8 cellular contexts compared by ENCODE assay signal in the genomic region with DNA sequence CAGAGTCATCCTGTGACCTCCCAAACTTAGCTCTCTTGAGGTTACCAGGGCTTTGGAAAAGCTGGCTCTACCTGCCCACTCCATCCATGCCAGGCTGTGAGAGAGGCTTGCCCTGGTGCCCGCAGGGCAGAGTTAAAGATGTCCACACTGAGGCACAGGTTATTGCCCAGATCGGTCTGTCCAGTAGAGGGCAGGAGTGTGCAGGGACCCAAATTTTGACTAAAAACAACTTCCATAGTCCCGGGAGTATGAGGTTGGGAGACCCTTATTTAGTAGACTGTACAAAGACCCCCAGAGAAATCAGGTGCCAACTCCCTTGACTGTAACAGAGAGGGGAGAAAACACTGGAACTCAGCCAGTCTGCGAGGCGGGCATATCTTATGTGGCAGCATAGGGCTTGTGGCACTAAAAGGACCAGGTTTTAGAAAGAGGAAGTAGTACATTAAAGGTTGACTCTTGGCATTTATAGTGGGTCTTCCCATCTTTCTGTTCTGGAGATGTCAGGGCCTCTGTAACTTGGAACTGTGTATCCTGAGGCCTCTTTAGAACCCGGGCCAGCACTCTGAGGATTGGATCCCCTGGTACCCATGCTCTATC. TPM values are rescaled to one million over a fixed set of nuclear protein-coding genes. Genes with fewer than 3 reads are reported as not detected.
DNase-seq lines count a peak whose midpoint lies in the region; ATAC-seq, FAIRE-seq and TF ChIP-seq lines count a peak whose summit lies in the region.

No MANE protein-coding gene starts in this region.

- H3K36me3 ChIP-seq in OCI-LY3 (replicated peaks; ENCODE audit: low read depth, low read length) (peaks cover 88% of the 10 kb centered on the region), right atrium auricular region (no peaks in the 10 kb centered on the region), neuronal stem cell (replicated peaks in 1 of 2; ENCODE audit: control insufficient read depth in 2 of 2, insufficient read depth in 2 of 2, low read length in 2 of 2) (no peaks in the 10 kb centered on the region)

- H3K9ac ChIP-seq in OCI-LY3 (ENCODE audit: low read length) (no peak overlapping the region), neuronal stem cell (ENCODE audit: low read depth, low read length, poor library complexity) (no peak overlapping the region)

- H2BK120ac ChIP-seq in neuronal stem cell (ENCODE audit: low read depth, low read length) = no peak overlapping the region

- H3K79me1 ChIP-seq in neuronal stem cell (ENCODE audit: low read depth, low read length) = no peaks in the 10 kb centered on the region

- no peak overlapping the region for H2BK5ac ChIP-seq in neuronal stem cell (ENCODE audit: low read length)

- peaks cover 4% of the 10 kb centered on the region; the same call in 1 of the 2 replicates for H4K20me1 ChIP-seq in OCI-LY3 (ENCODE audit: insufficient read depth, low read length)

- DNase-seq in activated effector memory CD4-positive, alpha-beta T cell treated with anti-CD3 and anti-CD28 coated beads, Interleukin-2, amount 50 U/mL, for 16 hours = peak; percentile 65
- DNase-seq in right atrium auricular region (ENCODE audit: low spot score) = no peak
- peak; percentile 6 for DNase-seq in stimulated activated CD8-positive, alpha-beta memory T cell treated with anti-CD3 and anti-CD28 coated beads, Interleukin-15, amount 100 ng/mL, for 24 hours (ENCODE audit: low read depth)
- DNase-seq in urothelium cell line (ENCODE audit: low spot score) = no peak
- DNase-seq in neuronal stem cell (ENCODE audit: low spot score) = no peak

- H3K4me3 ChIP-seq in OCI-LY3 (ENCODE audit: low read length) = no peak overlapping the region
- no peak overlapping the region for H3K4me3 ChIP-seq in right atrium auricular region
- no peak overlapping the region for H3K4me3 ChIP-seq in neuronal stem cell (ENCODE audit: low read length in 2 of 2)

- H3K4me1 ChIP-seq in OCI-LY3 (ENCODE audit: low read length) (peaks cover 6% of the 10 kb centered on the region), right atrium auricular region (peaks cover 0 to 19% of the 10 kb centered on the region in 2 donors), neuronal stem cell (ENCODE audit: control insufficient read depth in 2 of 2, insufficient read depth in 1 of 2, low read depth in 1 of 2, low read length in 2 of 2) (peaks cover 0 to 4% of the 10 kb centered on the region in 2 donors)

- H3K27me3 ChIP-seq in OCI-LY3 (ENCODE audit: low read depth, low read length) = no peaks in the 10 kb centered on the region
- no peaks in the 10 kb centered on the region for H3K27me3 ChIP-seq in right atrium auricular region
- peaks cover 0 to 7% (median 0%) of the 10 kb centered on the region in 3 experiments for H3K27me3 ChIP-seq in neuronal stem cell (ENCODE audit: control insufficient read depth in 3 of 3, insufficient read depth in 3 of 3, low read depth in 1 of 3, low read length in 3 of 3)

- H3K4me2 ChIP-seq in OCI-LY3 (ENCODE audit: low read length) (peak overlapping the region; percentile 31; the same call in 1 of the 2 replicates), neuronal stem cell (ENCODE audit: insufficient read depth, low read length, poor library complexity, severe bottlenecking) (no peak overlapping the region)

- H2AK5ac ChIP-seq in neuronal stem cell (ENCODE audit: low read depth, low read length) = no peak overlapping the region

- no peak for ATAC-seq in HG03469 (IDR thresholded peaks at IDR 0.05; ENCODE audit: unreplicated experiment)

- FAIRE-seq in urothelium cell line (lab: Jason Lieb, UNC) = no peak

- H3K23ac ChIP-seq in neuronal stem cell (ENCODE audit: low read depth, low read length, poor library complexity) = no peak overlapping the region

- no peak overlapping the region for H3K14ac ChIP-seq in neuronal stem cell (ENCODE audit: low read length)

- no peak overlapping the region for H4K8ac ChIP-seq in neuronal stem cell (ENCODE audit: low read depth, low read length)

- H3K27ac ChIP-seq in OCI-LY3 (ENCODE audit: low read length) (no peak overlapping the region), right atrium auricular region (peak overlapping the region; percentile 60 to 80), neuronal stem cell (replicated peaks; ENCODE audit: low read length) (no peak overlapping the region)

- H3K9me3 ChIP-seq in OCI-LY3 (ENCODE audit: insufficient read depth, low read length) (no peaks in the 10 kb centered on the region), right atrium auricular region (no peaks in the 10 kb centered on the region), neuronal stem cell (replicated peaks in 1 of 2; ENCODE audit: control insufficient read depth in 2 of 2, insufficient read depth in 1 of 2, low read depth in 1 of 2, low read length in 2 of 2) (no peaks in the 10 kb centered on the region)

- no peak overlapping the region for H3K18ac ChIP-seq in neuronal stem cell (ENCODE audit: low read length)

- no peak overlapping the region for H4K91ac ChIP-seq in neuronal stem cell (ENCODE audit: low read depth, low read length, poor library complexity)

- H2AFZ ChIP-seq in OCI-LY3 (ENCODE audit: low read depth, low read length) (no peak overlapping the region), neuronal stem cell (ENCODE audit: low read length) (no peak overlapping the region)

- H2BK12ac ChIP-seq in neuronal stem cell (ENCODE audit: low read length) = no peak overlapping the region

- no peak overlapping the region for H2BK15ac ChIP-seq in neuronal stem cell (ENCODE audit: low read length)

- H3K79me2 ChIP-seq in OCI-LY3 (ENCODE audit: low read length) = no peaks in the 10 kb centered on the region

- WGBS in neuronal stem cell (ENCODE audit: extremely low coverage in 2 of 2, insufficient read length in 2 of 2, insufficient replicate concordance in 1 of 2), 2 donors = no CpG with 5 or more reads among the region's 6 CpGs

- no peak overlapping the region for H3K4ac ChIP-seq in neuronal stem cell (ENCODE audit: low read length)

- TF ChIP-seq CTCF in GM12874 (IDR thresholded peaks at IDR 0.05; ENCODE audit: insufficient read depth, low read depth, low read length) (peak; percentile 83), OCI-LY3 (IDR thresholded peaks at IDR 0.05; ENCODE audit: low read depth, low read length) (peak; percentile 89), right atrium auricular region (IDR thresholded peaks at IDR 0.05) (peak; percentile 32 to 59)

RNA-seq across cellular contexts. Expression of a gene that starts 43.3 kb away (rescaled TPM):
- not detected for total RNA-seq in right atrium auricular region
- 0.10 TPM for polyA plus RNA-seq in neuronal stem cell (2013, experiment 1 of 2)
- 0.10 TPM for polyA plus RNA-seq in neuronal stem cell (2013, experiment 2 of 2)

RNA-seq across cellular contexts. Expression of a gene that starts 58.3 kb away (rescaled TPM):
- 1 to 10 TPM; 9.3 to 9.4 TPM for total RNA-seq in right atrium auricular region
- polyA plus RNA-seq in neuronal stem cell (2013, experiment 1 of 2) = 33.9 TPM
- polyA plus RNA-seq in neuronal stem cell (2013, experiment 2 of 2) = 36.6 TPM

Comparison
In these comparisons a context has a peak if more than half of its experiments do, and no peak if none do; other contexts are left out.
1. H3K27ac ChIP-seq: peak in right atrium auricular region (2 of 2); none in OCI-LY3 (single experiment) and neuronal stem cell (single experiment).
2. DNase-seq: peak in activated effector memory CD4-positive, alpha-beta T cell treated with anti-CD3 and anti-CD28 coated beads, Interleukin-2, amount 50 U/mL, for 16 hours (single experiment) and stimulated activated CD8-positive, alpha-beta memory T cell treated with anti-CD3 and anti-CD28 coated beads, Interleukin-15, amount 100 ng/mL, for 24 hours (single experiment); none in right atrium auricular region (single experiment), urothelium cell line (single experiment) and neuronal stem cell (single experiment).
3. Peak in every context shown above with its lines, with median percentiles within 50 percentile points of each other: CTCF ChIP-seq.